27 cellular contexts compared by ENCODE assay signal in genomic region chr17:71866095-71866494, GRCh38.
"Had no signal": no experiment of that assay in that cellular context is flagged by ENCODE, and none has a peak within 500 bp of the region (broad histone marks: within the 10 kb centered on the region; RNA-seq: fewer than 3 reads in every experiment).

No MANE protein-coding gene starts in this region.

- H3K4me1 ChIP-seq: breast epithelium, gastroesophageal sphincter, left ventricle myocardium inferior, prostate gland, upper lobe of left lung had no signal

- H3K36me3 ChIP-seq: breast epithelium, gastroesophageal sphincter, left ventricle myocardium inferior, neutrophil, ovary, prostate gland, upper lobe of left lung had no signal

- DNase-seq: activated CD4-positive, alpha-beta T cell treated with anti-CD3 and anti-CD28 coated beads for 36 hours; activated CD4-positive, CD25-positive, alpha-beta regulatory T cell; activated CD8-positive, alpha-beta memory T cell treated with anti-CD3 and anti-CD28 coated beads, Interleukin-2, amount 10 ng/mL, durations not matched to agents 7 days and 5 days; activated CD8-positive, alpha-beta T cell treated with anti-CD3 and anti-CD28 coated beads, Interleukin-2, amount 10 ng/mL, durations not matched to agents 7 days and 5 days; activated naive CD4-positive, alpha-beta T cell; activated T-cell treated with anti-CD3 and anti-CD28 coated beads, Interleukin-2, amount 50 U/mL, for 48 hours; central memory CD4-positive, alpha-beta T cell; islet precursor cell; left ventricle myocardium inferior; nephron progenitor cell; ovary; retina; stimulated activated CD4-positive, alpha-beta T cell treated with anti-CD3 and anti-CD28 coated beads, Interleukin-12 subunit alpha, Interleukin-12 subunit beta, amount 100 ng/mL, for 4 hours; stimulated activated CD4-positive, alpha-beta T cell treated with anti-CD3 and anti-CD28 coated beads, Interleukin-4, amount 100 ng/mL, for 24 hours; substantia nigra had no signal

- H3K27ac ChIP-seq: breast epithelium, gastroesophageal sphincter, hepatocyte, left ventricle myocardium inferior, neutrophil, ovary, prostate gland, skin epidermis, upper lobe of left lung had no signal

- H3K4me3 ChIP-seq: breast epithelium, gastroesophageal sphincter, hepatocyte, left ventricle myocardium inferior, lung, ovary, prostate gland, skin epidermis, upper lobe of left lung had no signal

- ATAC-seq: activated CD4-positive, alpha-beta T cell treated with anti-CD3 and anti-CD28 coated beads for 36 hours; activated CD8-positive, alpha-beta memory T cell treated with anti-CD3 and anti-CD28 coated beads, Interleukin-2, amount 10 ng/mL, durations not matched to agents 7 days and 5 days; activated CD8-positive, alpha-beta T cell treated with anti-CD3 and anti-CD28 coated beads, Interleukin-2, amount 10 ng/mL, durations not matched to agents 7 days and 5 days; activated naive CD4-positive, alpha-beta T cell treated with anti-CD3 and anti-CD28 coated beads, Interleukin-2, amount 50 U/mL, for 72 hours; gastroesophageal sphincter; sciatic nerve; stimulated activated effector memory CD8-positive, alpha-beta T cell treated with anti-CD3 and anti-CD28 coated beads, Interleukin-12 subunit alpha, Interleukin-12 subunit beta, amount 100 ng/mL, for 72 hours had no signal

- H3K9me3 ChIP-seq: breast epithelium, gastroesophageal sphincter, left ventricle myocardium inferior, neutrophil, ovary, prostate gland, upper lobe of left lung had no signal

- FAIRE-seq: endothelial cell of umbilical vein had no signal
